26 cellular contexts compared by ENCODE assay signal in genomic region chr11:3667149-3668035, GRCh38. TPM values are rescaled to one million over a fixed set of nuclear protein-coding genes. Genes with fewer than 3 reads are reported as not detected.
"Had no signal": no experiment of that assay in that cellular context is flagged by ENCODE, and none has a peak within 500 bp of the region (broad histone marks: within the 10 kb centered on the region; RNA-seq: fewer than 3 reads in every experiment).

No MANE protein-coding gene starts in this region.

- H3K9ac ChIP-seq: KMS-11 had no signal

- H3K4me3 ChIP-seq: SJCRH30 had no signal

- H3K27ac ChIP-seq: KMS-11, RWPE1, SJCRH30 had no signal

- H3K9me3 ChIP-seq: SJCRH30 had no signal

- DNase-seq: IMR-90, Kasumi-1, MM.1S, NCI-H1092 treated with DMSO at 0.1 percent for 48 hours, NCI-H1436, NCI-H187, NCI-H2029, NCI-H2081 treated with DMSO at 0.1 percent for 48 hours, NCI-H2171, NCI-H226, NCI-H446, NCI-H510A, NCI-H524 treated with DMSO at 0.1 percent for 48 hours, NCI-H69, NCI-H774, PC-3, SHP77 treated with DMSO at 0.1 percent for 48 hours, SJCRH30 had no signal

- ATAC-seq: HepG2, Panc1, PC-3, SK-N-SH treated with all-trans-retinoic acid at 6 μM for 48 hours had no signal

- FAIRE-seq: HepG2 had no signal

- H3K4me2 ChIP-seq: KMS-11 had no signal

- H3K27me3 ChIP-seq: SJCRH30 had no signal

- H3K4me1 ChIP-seq: SJCRH30 had no signal

RNA-seq across cellular contexts. Expression of gene ART1, which starts 22.5 kb away (rescaled TPM):
- total RNA-seq: HepG2, HT1080, IMR-90, M059J, OCI-LY7, PC-3, SJCRH30 had no signal
- polyA plus RNA-seq: HepG2, IMR-90 had no signal

RNA-seq across cellular contexts. Expression of gene ART5, which starts 25.6 kb away (rescaled TPM):
- total RNA-seq: HT1080, IMR-90, M059J, OCI-LY7, PC-3, SJCRH30 had no signal
- polyA plus RNA-seq: IMR-90 had no signal
